9 cellular contexts compared by ENCODE assay signal in the genomic region with DNA sequence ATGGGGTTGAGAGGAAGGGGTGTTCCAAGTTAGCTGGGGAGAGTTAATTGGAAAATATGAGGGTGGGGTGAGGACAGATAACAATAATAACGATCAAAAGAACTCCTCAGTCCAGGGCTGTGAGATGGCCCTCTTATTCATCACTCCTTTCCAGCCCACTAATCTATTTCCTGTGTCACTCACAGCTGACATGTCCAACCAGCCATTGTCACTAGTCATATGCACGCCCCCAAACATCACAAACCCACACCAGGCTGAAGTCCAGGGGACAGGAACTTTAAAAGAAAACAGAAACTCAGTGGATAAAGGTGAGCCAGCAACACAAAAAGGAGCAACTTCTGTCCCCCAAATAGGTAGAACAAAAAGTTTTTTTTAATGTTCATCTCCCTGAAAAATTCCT. TPM values are rescaled to one million over a fixed set of nuclear protein-coding genes. Genes with fewer than 3 reads are reported as not detected.
DNase-seq lines count a peak whose midpoint lies in the region; ATAC-seq and TF ChIP-seq lines count a peak whose summit lies in the region.
"Had no signal": no experiment of that assay in that cellular context is flagged by ENCODE, and none has a peak within 500 bp of the region (broad histone marks: within the 10 kb centered on the region; RNA-seq: fewer than 3 reads in every experiment).

No MANE protein-coding gene starts in this region.

- H3K27me3 ChIP-seq in left ventricle myocardium inferior (ENCODE audit: low read depth) (no peaks in the 10 kb centered on the region), ascending aorta (no peaks in the 10 kb centered on the region), lower lobe of right lung (ENCODE audit: low read depth) (no peaks in the 10 kb centered on the region), vagina (no peaks in the 10 kb centered on the region)

- TF ChIP-seq POLR2A in vagina (IDR thresholded peaks at IDR 0.05): no peak

- H3K9me3 ChIP-seq in left ventricle myocardium inferior (replicated peaks) (no peaks in the 10 kb centered on the region), ascending aorta (no peaks in the 10 kb centered on the region), lower lobe of right lung (no peaks in the 10 kb centered on the region), vagina (no peaks in the 10 kb centered on the region)

- TF ChIP-seq CTCF in left ventricle myocardium inferior (IDR thresholded peaks at IDR 0.05; ENCODE audit: borderline replicate concordance) (no peak), ascending aorta (IDR thresholded peaks at IDR 0.05) (no peak), lower lobe of right lung (IDR thresholded peaks at IDR 0.05) (no peak), vagina (IDR thresholded peaks at IDR 0.05) (no peak)

- intact Hi-C loops in left ventricle myocardium inferior (cut with micrococcal nuclease): no loop called here
- intact Hi-C loops in cardiac septum (cut with DNase I): no loop called here
- intact Hi-C loops in ascending aorta (cut with DNase I): loop anchor here (2.0 kb wide), 1 partner anchor 554 kb away; the partner anchor contains the start of genes CBX5 and HNRNPA1
- intact Hi-C loops in lower lobe of right lung (cut with DNase I): no loop called here
- intact Hi-C loops in vagina (cut with DNase I): no loop called here

- DNase-seq in left ventricle myocardium inferior (no peak), cardiac septum (ENCODE audit: low spot score) (no peak), ascending aorta (ENCODE audit: low spot score in 2 of 2) (no peak), lower lobe of right lung (no peak), vagina (ENCODE audit: extremely low spot score in 2 of 2) (no peak), NCI-H2029 (lab: John Stamatoyannopoulos, UW) (no peak)
- DNase-seq in effector CD4-positive, alpha-beta T cell: no peak
- DNase-seq: activated CD4-positive, alpha-beta T cell treated with anti-CD3 and anti-CD28 coated beads, Interleukin-2, amount 50 U/mL, for 1 hour had no signal

- peaks cover 39% of the 10 kb centered on the region for H3K36me3 ChIP-seq in left ventricle myocardium inferior
- H3K36me3 ChIP-seq in ascending aorta: peaks cover 32 to 37% of the 10 kb centered on the region in 2 donors
- peaks cover 38% of the 10 kb centered on the region for H3K36me3 ChIP-seq in lower lobe of right lung
- peaks cover 0 to 35% of the 10 kb centered on the region in 2 donors for H3K36me3 ChIP-seq in vagina

- ATAC-seq in lower lobe of right lung: no peak
- ATAC-seq in GM19467 (IDR thresholded peaks at IDR 0.05; ENCODE audit: unreplicated experiment): no peak

- H3K4me1 ChIP-seq in left ventricle myocardium inferior (peaks cover 32% of the 10 kb centered on the region), ascending aorta (peaks cover 8 to 27% of the 10 kb centered on the region in 2 donors), lower lobe of right lung (peaks cover 26% of the 10 kb centered on the region), vagina (peaks cover 27% of the 10 kb centered on the region)

- H3K27ac ChIP-seq in left ventricle myocardium inferior (replicated peaks): peak overlapping the region; percentile 11
- peak overlapping the region in 1 of 2 donors; percentile 85 for H3K27ac ChIP-seq in ascending aorta
- peak overlapping the region; percentile 80 for H3K27ac ChIP-seq in lower lobe of right lung
- peak overlapping the region; percentile 72 for H3K27ac ChIP-seq in vagina

- H3K4me3 ChIP-seq in left ventricle myocardium inferior: peak overlapping the region; percentile 84
- H3K4me3 ChIP-seq in ascending aorta: peak overlapping the region; percentile 81 to 87
- H3K4me3 ChIP-seq in lower lobe of right lung: peak overlapping the region; percentile 75
- peak overlapping the region; percentile 82 to 95 for H3K4me3 ChIP-seq in vagina

RNA-seq across cellular contexts. Expression of gene CALCOCO1, which starts 0.9 kb away (rescaled TPM):
- total RNA-seq in left ventricle myocardium inferior: 201 TPM
- total RNA-seq in cardiac septum: 158 TPM
- total RNA-seq in ascending aorta: 258 TPM
- 212 TPM for total RNA-seq in lower lobe of right lung
- total RNA-seq in vagina: 131 TPM

RNA-seq across cellular contexts. Expression of gene CISTR, which starts 25.4 kb away (rescaled TPM):
- total RNA-seq in left ventricle myocardium inferior (2.1 TPM), cardiac septum (0.75 TPM), ascending aorta (not detected), lower lobe of right lung (not detected), vagina (not detected)

RNA-seq across cellular contexts. Expression of gene ATP5MC2, which starts 50.5 kb away (rescaled TPM):
- total RNA-seq in left ventricle myocardium inferior: 534 TPM
- total RNA-seq in cardiac septum: 365 TPM
- 284 TPM for total RNA-seq in ascending aorta
- total RNA-seq in lower lobe of right lung: 264 TPM
- 311 TPM for total RNA-seq in vagina
